ENCODE assay signal across 2 cellular contexts in genomic region chr20:48704761-48705160, GRCh38.
TF ChIP-seq lines count a peak whose summit lies in the region.

No MANE protein-coding gene starts in this region.

TF ChIP-seq in K562, 482 proteins besides CTCF, POLR2A, EP300 and RAD21 (continued from another document):
- TF ChIP-seq, protein P1, sequence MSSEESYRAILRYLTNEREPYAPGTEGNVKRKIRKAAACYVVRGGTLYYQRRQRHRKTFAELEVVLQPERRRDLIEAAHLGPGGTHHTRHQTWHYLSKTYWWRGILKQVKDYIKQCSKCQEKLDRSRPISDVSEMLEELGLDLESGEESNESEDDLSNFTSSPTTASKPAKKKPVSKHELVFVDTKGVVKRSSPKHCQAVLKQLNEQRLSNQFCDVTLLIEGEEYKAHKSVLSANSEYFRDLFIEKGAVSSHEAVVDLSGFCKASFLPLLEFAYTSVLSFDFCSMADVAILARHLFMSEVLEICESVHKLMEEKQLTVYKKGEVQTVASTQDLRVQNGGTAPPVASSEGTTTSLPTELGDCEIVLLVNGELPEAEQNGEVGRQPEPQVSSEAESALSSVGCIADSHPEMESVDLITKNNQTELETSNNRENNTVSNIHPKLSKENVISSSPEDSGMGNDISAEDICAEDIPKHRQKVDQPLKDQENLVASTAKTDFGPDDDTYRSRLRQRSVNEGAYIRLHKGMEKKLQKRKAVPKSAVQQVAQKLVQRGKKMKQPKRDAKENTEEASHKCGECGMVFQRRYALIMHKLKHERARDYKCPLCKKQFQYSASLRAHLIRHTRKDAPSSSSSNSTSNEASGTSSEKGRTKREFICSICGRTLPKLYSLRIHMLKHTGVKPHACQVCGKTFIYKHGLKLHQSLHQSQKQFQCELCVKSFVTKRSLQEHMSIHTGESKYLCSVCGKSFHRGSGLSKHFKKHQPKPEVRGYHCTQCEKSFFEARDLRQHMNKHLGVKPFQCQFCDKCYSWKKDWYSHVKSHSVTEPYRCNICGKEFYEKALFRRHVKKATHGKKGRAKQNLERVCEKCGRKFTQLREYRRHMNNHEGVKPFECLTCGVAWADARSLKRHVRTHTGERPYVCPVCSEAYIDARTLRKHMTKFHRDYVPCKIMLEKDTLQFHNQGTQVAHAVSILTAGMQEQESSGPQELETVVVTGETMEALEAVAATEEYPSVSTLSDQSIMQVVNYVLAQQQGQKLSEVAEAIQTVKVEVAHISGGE (CRISPR knock-in tag; IDR thresholded peaks at IDR 0.05): peak in 1 of 3 experiments; percentile 28; a peak in 1 of 6 replicates
- TF ChIP-seq EHMT2 (IDR thresholded peaks at IDR 0.05): no peak
- TF ChIP-seq KDM1A (IDR thresholded peaks at IDR 0.05): no peak

TF ChIP-seq in HepG2, 621 proteins besides CTCF, POLR2A, EP300 and RAD21 (continued from another document):
- TF ChIP-seq TFAP4 (IDR thresholded peaks at IDR 0.05; ENCODE audit: borderline replicate concordance, low read depth): no peak
- TF ChIP-seq ZNF704 (CRISPR knock-in tag; IDR thresholded peaks at IDR 0.05; ENCODE audit: borderline replicate concordance): no peak
TF ChIP-seq in HepG2: peak in this region for 0.
